ENCODE assay signal across 3 cellular contexts in genomic region chr5:159297300-159297699, GRCh38. TPM values are rescaled to one million over a fixed set of nuclear protein-coding genes. Genes with fewer than 3 reads are reported as not detected.
"Had no signal": no experiment of that assay in that cellular context is flagged by ENCODE, and none has a peak within 500 bp of the region (broad histone marks: within the 10 kb centered on the region; RNA-seq: fewer than 3 reads in every experiment).

No MANE protein-coding gene starts in this region.

RNA-seq across cellular contexts. Expression of gene IL12B, which starts 33.0 kb away (rescaled TPM):
- total RNA-seq: LHCN-M2, M059J, NCI-H460 had no signal
